Comparison of ENCODE assay signal across 18 cellular contexts in genomic region chr6:139091859-139092258, GRCh38. TPM values are rescaled to one million over a fixed set of nuclear protein-coding genes. Genes with fewer than 3 reads are reported as not detected.
DNase-seq lines count a peak whose midpoint lies in the region.
"Had no signal": no experiment of that assay in that cellular context is flagged by ENCODE, and none has a peak within 500 bp of the region (broad histone marks: within the 10 kb centered on the region; RNA-seq: fewer than 3 reads in every experiment).

No MANE protein-coding gene starts in this region.

- no peak overlapping the region for H3K9ac ChIP-seq in adipocyte (ENCODE audit: low read length)
- H3K9ac ChIP-seq: GM23248 had no signal

- H3K9me3 ChIP-seq in adipocyte (ENCODE audit: control insufficient read depth, low read length) (no peaks in the 10 kb centered on the region), MG63 (no peaks in the 10 kb centered on the region)

- peaks cover 7% of the 10 kb centered on the region for H3K36me3 Mint-ChIP-seq in activated naive CD4-positive, alpha-beta T cell treated with anti-CD3 and anti-CD28 coated beads, Interleukin-2, amount 50 U/mL, for 24 hours
- peaks cover 1% of the 10 kb centered on the region for H3K36me3 Mint-ChIP-seq in activated naive CD4-positive, alpha-beta T cell treated with anti-CD3 and anti-CD28 coated beads for 36 hours (ENCODE audit: low read depth)
- H3K36me3 Mint-ChIP-seq in activated CD4-positive, alpha-beta T cell treated with anti-CD3 and anti-CD28 coated beads, Interleukin-2, amount 10 ng/mL, durations not matched to agents 24 days and 14 days (ENCODE audit: low read depth): peaks cover 3% of the 10 kb centered on the region

- no peak overlapping the region for H3K4me3 ChIP-seq in adipocyte (ENCODE audit: low read length)
- H3K4me3 ChIP-seq in MG63: no peak overlapping the region
- H3K4me3 ChIP-seq: GM12878, GM23248 had no signal

- peak overlapping the region; percentile 18 for H3K27ac Mint-ChIP-seq in activated naive CD4-positive, alpha-beta T cell treated with anti-CD3 and anti-CD28 coated beads, Interleukin-2, amount 50 U/mL, for 24 hours
- H3K27ac Mint-ChIP-seq in activated naive CD4-positive, alpha-beta T cell treated with anti-CD3 and anti-CD28 coated beads for 36 hours: no peak overlapping the region
- no peak overlapping the region for H3K27ac Mint-ChIP-seq in activated CD4-positive, alpha-beta T cell treated with anti-CD3 and anti-CD28 coated beads, Interleukin-2, amount 10 ng/mL, durations not matched to agents 24 days and 14 days
- H3K27ac Mint-ChIP-seq: CD4-positive, alpha-beta memory T cell had no signal

- H3K4me1 ChIP-seq in adipocyte (ENCODE audit: control insufficient read depth, insufficient read depth, low read length): no peaks in the 10 kb centered on the region

- intact Hi-C loops in activated naive CD4-positive, alpha-beta T cell treated with anti-CD3 and anti-CD28 coated beads for 36 hours (cut with micrococcal nuclease): no loop called here
- intact Hi-C loops in activated CD4-positive, alpha-beta T cell treated with anti-CD3 and anti-CD28 coated beads, Interleukin-2, amount 10 ng/mL, durations not matched to agents 24 days and 14 days (cut with micrococcal nuclease): no loop called here

- H3K27me3 Mint-ChIP-seq in activated naive CD4-positive, alpha-beta T cell treated with anti-CD3 and anti-CD28 coated beads, Interleukin-2, amount 50 U/mL, for 24 hours: no peaks in the 10 kb centered on the region
- no peaks in the 10 kb centered on the region for H3K27me3 Mint-ChIP-seq in activated naive CD4-positive, alpha-beta T cell treated with anti-CD3 and anti-CD28 coated beads for 36 hours (ENCODE audit: low read depth)
- peaks cover 6% of the 10 kb centered on the region for H3K27me3 Mint-ChIP-seq in activated CD4-positive, alpha-beta T cell treated with anti-CD3 and anti-CD28 coated beads, Interleukin-2, amount 10 ng/mL, durations not matched to agents 24 days and 14 days
- H3K27me3 Mint-ChIP-seq: CD4-positive, alpha-beta memory T cell had no signal

- H3K27me3 ChIP-seq in adipocyte (replicated peaks; ENCODE audit: control insufficient read depth, insufficient read depth, low read length): no peaks in the 10 kb centered on the region
- H3K27me3 ChIP-seq in MG63: no peaks in the 10 kb centered on the region

- H3K4me3 Mint-ChIP-seq in activated naive CD4-positive, alpha-beta T cell treated with anti-CD3 and anti-CD28 coated beads, Interleukin-2, amount 50 U/mL, for 24 hours: no peak overlapping the region
- H3K4me3 Mint-ChIP-seq in activated naive CD4-positive, alpha-beta T cell treated with anti-CD3 and anti-CD28 coated beads for 36 hours: no peak overlapping the region
- no peak overlapping the region for H3K4me3 Mint-ChIP-seq in activated CD4-positive, alpha-beta T cell treated with anti-CD3 and anti-CD28 coated beads, Interleukin-2, amount 10 ng/mL, durations not matched to agents 24 days and 14 days
- H3K4me3 Mint-ChIP-seq: CD4-positive, alpha-beta memory T cell had no signal

- H3K36me3 ChIP-seq in adipocyte (ENCODE audit: control insufficient read depth, insufficient read depth, low read length, severe bottlenecking): no peaks in the 10 kb centered on the region
- H3K36me3 ChIP-seq in MG63: no peaks in the 10 kb centered on the region

- DNase-seq in activated naive CD4-positive, alpha-beta T cell treated with anti-CD3 and anti-CD28 coated beads for 36 hours: no peak
- DNase-seq in adipocyte (ENCODE audit: low read depth) (peak; percentile 5), fibroblast of gingiva (ENCODE audit: low read depth) (peak; percentile 75), NCI-H2227 treated with DMSO at 0.1 percent for 48 hours (lab: John Stamatoyannopoulos, UW) (no peak), MG63 (no peak), germinal center (ENCODE audit: low spot score) (no peak)
- DNase-seq in activated CD4-positive, alpha-beta T cell treated with anti-CD3 and anti-CD28 coated beads, Interleukin-2, amount 10 ng/mL, durations not matched to agents 24 days and 14 days: no peak
- DNase-seq: Calu3; CD4-positive, alpha-beta memory T cell; COR-L47; DND-41; EL; GDM1; GM23248; H7; HCEC 1CT had no signal

- H3K9me3 Mint-ChIP-seq in activated naive CD4-positive, alpha-beta T cell treated with anti-CD3 and anti-CD28 coated beads, Interleukin-2, amount 50 U/mL, for 24 hours: no peaks in the 10 kb centered on the region
- H3K9me3 Mint-ChIP-seq in activated naive CD4-positive, alpha-beta T cell treated with anti-CD3 and anti-CD28 coated beads for 36 hours: peaks cover 6% of the 10 kb centered on the region
- H3K9me3 Mint-ChIP-seq in activated CD4-positive, alpha-beta T cell treated with anti-CD3 and anti-CD28 coated beads, Interleukin-2, amount 10 ng/mL, durations not matched to agents 24 days and 14 days: peaks cover 17% of the 10 kb centered on the region

- CTCF ChIA-PET in activated naive CD4-positive, alpha-beta T cell treated with anti-CD3 and anti-CD28 coated beads for 36 hours (lab: Charles Lee): interaction anchor here (0.5 kb wide), 1 partner anchor 493 kb away, joined by 3 read pairs; no protein-coding TSS in a partner anchor

- peaks cover 6% of the 10 kb centered on the region for H3K4me1 Mint-ChIP-seq in activated naive CD4-positive, alpha-beta T cell treated with anti-CD3 and anti-CD28 coated beads, Interleukin-2, amount 50 U/mL, for 24 hours
- peaks cover 8% of the 10 kb centered on the region for H3K4me1 Mint-ChIP-seq in activated naive CD4-positive, alpha-beta T cell treated with anti-CD3 and anti-CD28 coated beads for 36 hours (ENCODE audit: low read depth)
- peaks cover 2% of the 10 kb centered on the region for H3K4me1 Mint-ChIP-seq in activated CD4-positive, alpha-beta T cell treated with anti-CD3 and anti-CD28 coated beads, Interleukin-2, amount 10 ng/mL, durations not matched to agents 24 days and 14 days

RNA-seq across cellular contexts. Expression of gene HECA, which starts 43.0 kb away (rescaled TPM):
- 10 to 100 TPM; 61.1 to 61.2 TPM for total RNA-seq in activated naive CD4-positive, alpha-beta T cell treated with anti-CD3 and anti-CD28 coated beads for 36 hours
- 45.7 and 47.7 TPM in 2 replicates for total RNA-seq in activated CD4-positive, alpha-beta T cell treated with anti-CD3 and anti-CD28 coated beads, Interleukin-2, amount 10 ng/mL, durations not matched to agents 24 days and 14 days
- total RNA-seq in MG63 (2014; rRNA removed; shearing (Covaris generic); ENCODE audit: low replicate concordance): 4.0 and 4.8 TPM in 2 replicates

Comparison
In these comparisons a context has a peak if more than half of its experiments do, and no peak if none do; other contexts are left out.
1. DNase-seq: peak in adipocyte (single experiment) and fibroblast of gingiva (single experiment); none in activated naive CD4-positive, alpha-beta T cell treated with anti-CD3 and anti-CD28 coated beads for 36 hours (single experiment), NCI-H2227 treated with DMSO at 0.1 percent for 48 hours (single experiment), activated CD4-positive, alpha-beta T cell treated with anti-CD3 and anti-CD28 coated beads, Interleukin-2, amount 10 ng/mL, durations not matched to agents 24 days and 14 days (single experiment), MG63 (single experiment) and germinal center (single experiment).